Comparison of ENCODE assay signal across 9 cellular contexts in genomic region chr20:18237682-18238081, GRCh38.
"Had no signal": no experiment of that assay in that cellular context is flagged by ENCODE, and none has a peak within 500 bp of the region (broad histone marks: within the 10 kb centered on the region; RNA-seq: fewer than 3 reads in every experiment).

No MANE protein-coding gene starts in this region.

- H3K9ac ChIP-seq: GM23248 had no signal

- H2AFZ ChIP-seq: GM23248, GM23338 had no signal

- H3K4me3 ChIP-seq: GM23248, GM23338, HAP-1 had no signal

- DNase-seq: GM23248, GOT3, H7, H9, HCEC 1CT, HFFc6 had no signal

- ATAC-seq: GM23338, HCT116 had no signal

- H3K4me1 ChIP-seq: HAP-1 had no signal

- H3K4me2 ChIP-seq: GM23338 had no signal

- H3K27ac ChIP-seq: GM23248 had no signal

- H3K36me3 ChIP-seq: HAP-1 had no signal

- H3K9me3 ChIP-seq: HAP-1 had no signal
